In the genomic region with DNA sequence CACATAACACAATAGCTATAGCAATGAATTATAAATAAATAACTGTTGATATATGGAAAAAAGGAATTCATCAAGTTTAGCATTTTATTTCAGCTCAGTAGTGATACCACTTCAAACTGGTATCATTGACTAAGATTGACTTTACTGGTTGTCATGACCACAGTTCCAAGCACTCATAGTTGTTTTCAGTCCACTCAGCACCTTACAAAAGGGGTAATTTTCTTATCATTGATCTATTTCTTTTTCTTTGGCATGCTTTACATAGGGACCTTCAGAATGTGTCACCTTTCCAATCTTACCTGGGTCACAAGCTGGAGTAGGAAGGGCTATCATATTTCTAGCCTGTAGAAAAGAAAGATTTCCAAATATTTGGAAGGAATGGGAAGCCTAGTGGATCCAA, we compare ENCODE assay signal across 27 cellular contexts.
"Had no signal": no experiment of that assay in that cellular context is flagged by ENCODE, and none has a peak within 500 bp of the region (broad histone marks: within the 10 kb centered on the region; RNA-seq: fewer than 3 reads in every experiment).

No MANE protein-coding gene starts in this region.

- H3K79me2 ChIP-seq: parathyroid adenoma had no signal

- H3K27ac ChIP-seq: neural progenitor cell, ovary, parathyroid adenoma, psoas muscle, right lobe of liver, sigmoid colon, stomach, thoracic aorta, thyroid gland, tibial nerve, upper lobe of right lung, uterus had no signal

- H3K9ac ChIP-seq: neural progenitor cell, parathyroid adenoma had no signal

- H3K36me3 ChIP-seq: neural progenitor cell, ovary, right lobe of liver, sigmoid colon, stomach, thoracic aorta, thyroid gland, tibial nerve, upper lobe of right lung, uterus had no signal

- H3K4me1 ChIP-seq: neural progenitor cell, parathyroid adenoma, psoas muscle, right lobe of liver, sigmoid colon, stomach, thyroid gland, tibial nerve, upper lobe of right lung, uterus had no signal

- H3K27me3 ChIP-seq: neural progenitor cell, ovary, right lobe of liver, sigmoid colon, stomach, thyroid gland, tibial nerve, upper lobe of right lung, uterus had no signal

- ATAC-seq: naive thymus-derived CD8-positive, alpha-beta T cell; natural killer cell treated with Interleukin-12 subunit alpha and Interleukin-12 subunit beta and Interleukin-15 and Interleukin-18, amount 100 ng/mL, for 72 hours; psoas muscle; right cardiac atrium; right lobe of liver; stimulated activated effector memory CD8-positive, alpha-beta T cell treated with anti-CD3 and anti-CD28 coated beads, Interleukin-12 subunit alpha, Interleukin-12 subunit beta, amount 100 ng/mL, for 72 hours; stimulated activated naive B cell treated with anti-CD40 and anti-IgM and Interleukin-4, amounts not matched to agents 10 μg/mL and 1 μg/mL and 100 μg/mL, for 72 hours; upper lobe of right lung had no signal

- H3K4me2 ChIP-seq: neural progenitor cell had no signal

- H3K4me3 ChIP-seq: neural progenitor cell, ovary, psoas muscle, right lobe of liver, sigmoid colon, stomach, thoracic aorta, thyroid gland, tibial nerve, upper lobe of right lung, uterus had no signal

- DNase-seq: naive thymus-derived CD8-positive, alpha-beta T cell; nephron progenitor cell; occipital lobe; ovary; posterior cingulate gyrus; psoas muscle; right cardiac atrium; right lobe of liver; sigmoid colon; small intestine; stimulated activated CD4-positive, alpha-beta T cell treated with anti-CD3 and anti-CD28 coated beads, Interleukin-15, amount 100 ng/mL, for 24 hours; stimulated activated CD4-positive, alpha-beta T cell treated with anti-CD3 and anti-CD28 coated beads, Interleukin-2, amount 100 ng/mL, for 24 hours; stimulated activated CD4-positive, alpha-beta T cell treated with anti-CD3 and anti-CD28 coated beads, Interleukin-2, amount 100 ng/mL, for 48 hours; stimulated activated CD4-positive, alpha-beta T cell treated with anti-CD3 and anti-CD28 coated beads, Interleukin-4, amount 100 ng/mL, for 24 hours; stimulated activated naive B cell treated with anti-CD40 and anti-IgM and Interleukin-4, amounts not matched to agents 10 μg/mL and 1 μg/mL and 100 μg/mL, for 72 hours; stimulated activated naive CD4-positive, alpha-beta T cell treated with Interleukin-2 at 50 U/mL for 16 hours; stomach; thyroid gland; trophoblast cell; upper lobe of right lung; uterus had no signal

- H3K9me3 ChIP-seq: ovary, psoas muscle, right lobe of liver, sigmoid colon, stomach, thoracic aorta, thyroid gland, upper lobe of right lung, uterus had no signal
